ENCODE assay signal across 1 cellular context in genomic region chr3:156552973-156553372, GRCh38.
TF ChIP-seq lines count a peak whose summit lies in the region.

No MANE protein-coding gene starts in this region.

TF ChIP-seq in HepG2, 621 proteins besides CTCF, POLR2A, EP300 and RAD21 (continued from another document):
- TF ChIP-seq ZNF770 (CRISPR knock-in tag; IDR thresholded peaks at IDR 0.05) (peak; percentile 95), MYPOP (CRISPR knock-in tag; IDR thresholded peaks at IDR 0.05) (no peak)
